2 cellular contexts compared by ENCODE assay signal in the genomic region with DNA sequence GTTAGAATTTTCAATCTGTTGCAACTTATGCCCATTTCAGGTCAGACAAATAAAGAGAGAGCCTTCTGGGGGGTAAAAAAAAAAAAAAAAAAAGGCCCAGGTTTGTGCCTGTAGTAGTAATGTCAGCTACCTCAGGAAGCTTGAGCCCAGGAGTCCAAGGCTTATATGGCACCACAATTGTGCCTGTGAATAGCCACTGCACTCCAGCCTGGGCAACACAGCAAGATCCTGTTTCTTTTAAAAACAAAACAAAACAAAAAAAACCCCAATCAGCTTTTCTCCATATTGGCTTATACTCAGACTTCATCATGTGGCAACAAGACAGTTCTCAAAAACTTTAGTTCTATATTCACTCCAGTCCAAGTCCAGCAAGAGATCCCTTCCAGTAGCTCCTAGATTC.
TF ChIP-seq lines count a peak whose summit lies in the region.

No MANE protein-coding gene starts in this region.

TF ChIP-seq in WTC11, 78 proteins besides CTCF, POLR2A, EP300 and RAD21 (continued from another document):
- TF ChIP-seq, protein P1, sequence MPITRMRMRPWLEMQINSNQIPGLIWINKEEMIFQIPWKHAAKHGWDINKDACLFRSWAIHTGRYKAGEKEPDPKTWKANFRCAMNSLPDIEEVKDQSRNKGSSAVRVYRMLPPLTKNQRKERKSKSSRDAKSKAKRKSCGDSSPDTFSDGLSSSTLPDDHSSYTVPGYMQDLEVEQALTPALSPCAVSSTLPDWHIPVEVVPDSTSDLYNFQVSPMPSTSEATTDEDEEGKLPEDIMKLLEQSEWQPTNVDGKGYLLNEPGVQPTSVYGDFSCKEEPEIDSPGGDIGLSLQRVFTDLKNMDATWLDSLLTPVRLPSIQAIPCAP (CRISPR knock-in tag; IDR thresholded peaks at IDR 0.05) = no peak
- peak; percentile 26; the same call in 1 of the 2 replicates for TF ChIP-seq ZNF121 (CRISPR knock-in tag; IDR thresholded peaks at IDR 0.05)
- TF ChIP-seq, protein P2, sequence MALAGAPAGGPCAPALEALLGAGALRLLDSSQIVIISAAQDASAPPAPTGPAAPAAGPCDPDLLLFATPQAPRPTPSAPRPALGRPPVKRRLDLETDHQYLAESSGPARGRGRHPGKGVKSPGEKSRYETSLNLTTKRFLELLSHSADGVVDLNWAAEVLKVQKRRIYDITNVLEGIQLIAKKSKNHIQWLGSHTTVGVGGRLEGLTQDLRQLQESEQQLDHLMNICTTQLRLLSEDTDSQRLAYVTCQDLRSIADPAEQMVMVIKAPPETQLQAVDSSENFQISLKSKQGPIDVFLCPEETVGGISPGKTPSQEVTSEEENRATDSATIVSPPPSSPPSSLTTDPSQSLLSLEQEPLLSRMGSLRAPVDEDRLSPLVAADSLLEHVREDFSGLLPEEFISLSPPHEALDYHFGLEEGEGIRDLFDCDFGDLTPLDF (CRISPR knock-in tag; IDR thresholded peaks at IDR 0.05) = no peak

TF ChIP-seq in endothelial cell of umbilical vein, 7 proteins besides CTCF, POLR2A, EP300 and RAD21 (continued from another document):
- TF ChIP-seq GATA2 (IDR thresholded peaks at IDR 0.05; ENCODE audit: insufficient read depth, insufficient read length, low read depth, low read length) (no peak), FOS (IDR thresholded peaks at IDR 0.05; ENCODE audit: borderline replicate concordance, insufficient read depth, low read length) (no peak), EZH2 (IDR thresholded peaks at IDR 0.05; ENCODE audit: borderline replicate concordance, low read depth, low read length, severe bottlenecking) (no peak), JUN (IDR thresholded peaks at IDR 0.05; ENCODE audit: borderline replicate concordance, insufficient read depth, insufficient read length, low read depth) (no peak), MYC (IDR thresholded peaks at IDR 0.05; ENCODE audit: low read depth, low read length) (no peak)
- TF ChIP-seq, protein P3, sequence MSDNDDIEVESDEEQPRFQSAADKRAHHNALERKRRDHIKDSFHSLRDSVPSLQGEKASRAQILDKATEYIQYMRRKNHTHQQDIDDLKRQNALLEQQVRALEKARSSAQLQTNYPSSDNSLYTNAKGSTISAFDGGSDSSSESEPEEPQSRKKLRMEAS (IDR thresholded peaks at IDR 0.05; ENCODE audit: insufficient read depth, insufficient read length) = no peak
